13 cellular contexts compared by ENCODE assay signal in genomic region chr13:45506811-45507210, GRCh38.
"Had no signal": no experiment of that assay in that cellular context is flagged by ENCODE, and none has a peak within 500 bp of the region (broad histone marks: within the 10 kb centered on the region; RNA-seq: fewer than 3 reads in every experiment).

No MANE protein-coding gene starts in this region.

- H3K9me3 Mint-ChIP-seq: activated B cell treated with CpG ODN at 0.5 μM for 24 hours; activated CD4-positive, alpha-beta T cell treated with anti-CD3 and anti-CD28 coated beads, Interleukin-2, amount 10 ng/mL, durations not matched to agents 7 days and 5 days; neural crest cell; T-helper 1 cell treated with Interleukin-12 subunit alpha and Interleukin-12 subunit beta and Interleukin-4 antibody, amounts not matched to agents 30 μg/mL and 1 μg/mL, for 36 hours had no signal

- H3K9me3 ChIP-seq: mucosa of descending colon, ovary, SK-N-SH, stomach had no signal

- ATAC-seq: foreskin keratinocyte, mucosa of descending colon had no signal

- H3K27ac ChIP-seq: foreskin keratinocyte, ovary, stomach had no signal

- H3K36me3 ChIP-seq: ovary had no signal

- H3K27ac Mint-ChIP-seq: activated B cell treated with CpG ODN at 0.5 μM for 24 hours; activated CD4-positive, alpha-beta T cell treated with anti-CD3 and anti-CD28 coated beads, Interleukin-2, amount 10 ng/mL, durations not matched to agents 7 days and 5 days had no signal

- DNase-seq: activated B cell treated with CpG ODN at 0.5 μM for 24 hours; activated CD4-positive, alpha-beta T cell treated with anti-CD3 and anti-CD28 coated beads, Interleukin-2, amount 10 ng/mL, durations not matched to agents 7 days and 5 days; activated naive CD4-positive, alpha-beta T cell; anterior cingulate cortex; foreskin keratinocyte; head of caudate nucleus; mucosa of descending colon; ovary; SK-N-SH; stimulated activated CD4-positive, alpha-beta T cell treated with anti-CD3 and anti-CD28 coated beads, Interleukin-12 subunit alpha, Interleukin-12 subunit beta, amount 100 ng/mL, for 4 hours; stomach had no signal

- H3K27me3 Mint-ChIP-seq: activated B cell treated with CpG ODN at 0.5 μM for 24 hours; activated CD4-positive, alpha-beta T cell treated with anti-CD3 and anti-CD28 coated beads, Interleukin-2, amount 10 ng/mL, durations not matched to agents 7 days and 5 days had no signal

- H3K27me3 ChIP-seq: foreskin keratinocyte, ovary, stomach had no signal

- H3K4me3 Mint-ChIP-seq: activated B cell treated with CpG ODN at 0.5 μM for 24 hours; activated CD4-positive, alpha-beta T cell treated with anti-CD3 and anti-CD28 coated beads, Interleukin-2, amount 10 ng/mL, durations not matched to agents 7 days and 5 days; neural crest cell; T-helper 1 cell treated with Interleukin-12 subunit alpha and Interleukin-12 subunit beta and Interleukin-4 antibody, amounts not matched to agents 30 μg/mL and 1 μg/mL, for 36 hours had no signal

- H3K4me3 ChIP-seq: mucosa of descending colon, ovary, stomach had no signal
